In genomic region chr6:105401247-105402089, GRCh38 we compare ENCODE assay signal across 8 cellular contexts. TPM values are rescaled to one million over a fixed set of nuclear protein-coding genes. Genes with fewer than 3 reads are reported as not detected.
DNase-seq lines count a peak whose midpoint lies in the region; ATAC-seq, FAIRE-seq and TF ChIP-seq lines count a peak whose summit lies in the region.

No MANE protein-coding gene starts in this region.

- H3K4me2 ChIP-seq in MM.1S (ENCODE audit: low read depth, low read length) (peak overlapping the region; percentile 60), H1 (ENCODE audit: insufficient read depth in 1 of 2, low read depth in 2 of 2, low read length in 2 of 2) (peak overlapping the region; percentile 76 to 82), neural progenitor cell (peak overlapping the region; percentile 100)

- H3K79me2 ChIP-seq in MM.1S (ENCODE audit: low read length) (peaks cover 52% of the 10 kb centered on the region), H1 (ENCODE audit: control insufficient read depth in 1 of 2, insufficient read depth in 2 of 2, low read length in 2 of 2) (peaks cover 11 to 43% of the 10 kb centered on the region in 2 experiments), neural progenitor cell (ENCODE audit: low read depth) (peaks cover 41% of the 10 kb centered on the region)

- no peak for TF ChIP-seq RAD21 in H1 (IDR thresholded peaks at IDR 0.05 in 1 of 2, conservative IDR thresholded peaks at IDR 0.05 in 1 of 2; ENCODE audit: low read depth in 2 of 2, low read length in 2 of 2)

- H3K56ac ChIP-seq in H1 (replicated peaks; ENCODE audit: insufficient read length, low read depth, low read length) = no peak overlapping the region

- no peak for TF ChIP-seq CTCF in CD8-positive, alpha-beta T cell (IDR thresholded peaks at IDR 0.05)
- no peak for TF ChIP-seq CTCF in MM.1S (IDR thresholded peaks at IDR 0.05; ENCODE audit: low read length)
- no peak for TF ChIP-seq CTCF in H1 (IDR thresholded peaks at IDR 0.05; ENCODE audit: control extremely low read depth in 1 of 3, insufficient read depth in 1 of 3, low read depth in 1 of 3, low read length in 3 of 3)
- TF ChIP-seq CTCF in neural progenitor cell (IDR thresholded peaks at IDR 0.05) = no peak

- intact Hi-C loops in CD8-positive, alpha-beta T cell (cut with DNase I, micrococcal nuclease) = loop anchor here (2.0 to 10.0 kb wide), 9 partner anchors 84 to 1626 kb away; partner anchors contain the start of genes HACE1 (in 1 of the 2), MTRES1 (in 1 of the 2), QRSL1 (in 1 of the 2) and RTN4IP1 (in 1 of the 2)

- H2BK5ac ChIP-seq in H1 (ENCODE audit: low read depth, low read length) = no peak overlapping the region

- H3K27ac Mint-ChIP-seq in CD8-positive, alpha-beta T cell = no peak overlapping the region
- H3K27ac Mint-ChIP-seq in neural progenitor cell = no peak overlapping the region

- H3K4me3 ChIP-seq in CD8-positive, alpha-beta T cell (ENCODE audit: low read depth, low read length) = peak overlapping the region; percentile 68
- H3K4me3 ChIP-seq in MM.1S (ENCODE audit: low read length) = peak overlapping the region; percentile 94
- H3K4me3 ChIP-seq in H1 (ENCODE audit: extremely low read depth in 1 of 4, insufficient read depth in 2 of 4, low read depth in 3 of 4, low read length in 4 of 4) = peak overlapping the region; percentile 77 to 100 (median 81)
- peak overlapping the region; percentile 84 for H3K4me3 ChIP-seq in neural progenitor cell

- H3K27me3 Mint-ChIP-seq in CD8-positive, alpha-beta T cell (ENCODE audit: low read depth) = no peaks in the 10 kb centered on the region
- peaks cover 2% of the 10 kb centered on the region for H3K27me3 Mint-ChIP-seq in neural progenitor cell (ENCODE audit: insufficient read depth, low read depth)

- no peak overlapping the region for H3K14ac ChIP-seq in H1 (ENCODE audit: insufficient read length)

- CTCF ChIA-PET in CD8-positive, alpha-beta T cell (lab: Charles Lee) = interaction anchor here (1.3 to 2.5 kb wide), 3 partner anchors 9 to 84 kb away, joined by 4 to 9 read pairs (median 5); no protein-coding TSS in a partner anchor
- CTCF ChIA-PET in H1 (lab: Charles Lee; ENCODE audit: partially characterized antibody) = interaction anchor here (0.5 to 2.3 kb wide), 9 partner anchors 12 to 314 kb away, joined by 3 to 12 read pairs (median 5); no protein-coding TSS in a partner anchor

- H3K23me2 ChIP-seq in H1 (ENCODE audit: low read depth, low read length) = peaks cover 8% of the 10 kb centered on the region; the same call in 1 of the 2 replicates

- H3K4me3 Mint-ChIP-seq in CD8-positive, alpha-beta T cell = peak overlapping the region; percentile 90
- H3K4me3 Mint-ChIP-seq in neural progenitor cell = peak overlapping the region; percentile 98

- no peak overlapping the region for H3K4ac ChIP-seq in H1 (replicated peaks; ENCODE audit: insufficient read length, low read depth, low read length)

- H2AK5ac ChIP-seq in H1 (ENCODE audit: low read depth, low read length) = no peak overlapping the region

- FAIRE-seq in H1 (lab: Jason Lieb, UNC) (no peak), GM19239 (lab: Jason Lieb, UNC) (no peak)

- H3F3A ChIP-seq in MM.1S (ENCODE audit: insufficient read depth, low read length) (no peaks in the 10 kb centered on the region), neural progenitor cell (ENCODE audit: low read depth) (peaks cover 22% of the 10 kb centered on the region)

- no peak overlapping the region for H2BK120ac ChIP-seq in H1 (replicated peaks; ENCODE audit: low read depth, low read length)

- no peaks in the 10 kb centered on the region for H3K9me3 Mint-ChIP-seq in CD8-positive, alpha-beta T cell
- H3K9me3 Mint-ChIP-seq in neural progenitor cell = no peaks in the 10 kb centered on the region

- H3K4me1 Mint-ChIP-seq in CD8-positive, alpha-beta T cell (ENCODE audit: low read depth) = peaks cover 58% of the 10 kb centered on the region
- peaks cover 50% of the 10 kb centered on the region for H3K4me1 Mint-ChIP-seq in neural progenitor cell

- POLR2A ChIA-PET in CD8-positive, alpha-beta T cell (lab: Charles Lee) = interaction anchor here (1.1 kb wide), 1 partner anchor 13 kb away, joined by 3 read pairs; no protein-coding TSS in a partner anchor
- POLR2A ChIA-PET in H1 (lab: Charles Lee; ENCODE audit: partially characterized antibody) = interaction anchor here (0.6 to 2.1 kb wide), 2 partner anchors 12 to 163 kb away, joined by 3 to 7 read pairs; no protein-coding TSS in a partner anchor

- no peaks in the 10 kb centered on the region for H3K9me3 ChIP-seq in CD8-positive, alpha-beta T cell (ENCODE audit: low read length)
- H3K9me3 ChIP-seq in MM.1S (replicated peaks; ENCODE audit: insufficient read depth, low read length) (no peaks in the 10 kb centered on the region), H1 (ENCODE audit: insufficient read depth in 2 of 2, low read depth in 1 of 2, low read length in 1 of 2) (no peaks in the 10 kb centered on the region), neural progenitor cell (ENCODE audit: low read depth) (no peaks in the 10 kb centered on the region)

- H2AFZ ChIP-seq in MM.1S (ENCODE audit: low read length) (no peak overlapping the region), H1 (ENCODE audit: low read length) (peak overlapping the region; percentile 58; the same call in 1 of the 2 replicates), neural progenitor cell (replicated peaks) (no peak overlapping the region)

- no peak for TF ChIP-seq POLR2A in H1 (IDR thresholded peaks at IDR 0.05; ENCODE audit: control extremely low read depth in 1 of 2, low read depth in 2 of 2, low read length in 2 of 2)

- peaks cover under 1% of the 10 kb centered on the region for H3K36me3 ChIP-seq in CD8-positive, alpha-beta T cell (ENCODE audit: insufficient read depth, low read length)
- H3K36me3 ChIP-seq in MM.1S (replicated peaks; ENCODE audit: insufficient read depth, low read length) = no peaks in the 10 kb centered on the region
- H3K36me3 ChIP-seq in H1 (ENCODE audit: control insufficient read depth in 2 of 4, insufficient read depth in 4 of 4, low read length in 3 of 4) = peaks cover 0 to 3% (median under 1%) of the 10 kb centered on the region in 4 experiments; a peak in 3 of 8 replicates
- no peaks in the 10 kb centered on the region for H3K36me3 ChIP-seq in neural progenitor cell

- no peak overlapping the region for H4K5ac ChIP-seq in H1 (ENCODE audit: insufficient read length, low read depth, low read length)

- no peak for ATAC-seq in CD8-positive, alpha-beta T cell

- H3K36me3 Mint-ChIP-seq in CD8-positive, alpha-beta T cell = peaks cover 10% of the 10 kb centered on the region
- peaks cover 2% of the 10 kb centered on the region for H3K36me3 Mint-ChIP-seq in neural progenitor cell

- no peak overlapping the region for H2BK12ac ChIP-seq in H1 (ENCODE audit: low read depth, low read length)

- 52% methylated on average over 8 of the region's 8 CpGs; no CpG with 5 or more reads in 1 of the 2 experiments for WGBS in H1 (ENCODE audit: extremely low coverage in 1 of 2, insufficient coverage in 1 of 2, insufficient read length in 1 of 2, insufficient replicate concordance in 2 of 2, low coverage in 1 of 2, low lambda C conversion rate in 2 of 2, missing lambda C conversion rate in 1 of 2), 2 experiments

- H4K20me1 ChIP-seq in MM.1S (ENCODE audit: insufficient read depth, low read length) (no peaks in the 10 kb centered on the region), H1 (replicated peaks in 1 of 2; ENCODE audit: control insufficient read depth in 1 of 2, insufficient read depth in 2 of 2, low read length in 2 of 2) (peaks cover 0 to 3% of the 10 kb centered on the region in 2 experiments), neural progenitor cell (ENCODE audit: low read depth) (peaks cover 42% of the 10 kb centered on the region)

- H3K27me3 ChIP-seq in CD8-positive, alpha-beta T cell (ENCODE audit: insufficient read depth, low read length) = no peaks in the 10 kb centered on the region
- H3K27me3 ChIP-seq in MM.1S (replicated peaks; ENCODE audit: insufficient read depth, low read length) = no peaks in the 10 kb centered on the region
- H3K27me3 ChIP-seq in H1 (replicated peaks in 1 of 4; ENCODE audit: control insufficient read depth in 3 of 4, extremely low read depth in 1 of 4, insufficient read depth in 3 of 4, low read length in 3 of 4) = no peaks in the 10 kb centered on the region
- no peaks in the 10 kb centered on the region for H3K27me3 ChIP-seq in neural progenitor cell

- H3K27ac ChIP-seq in CD8-positive, alpha-beta T cell (ENCODE audit: low read depth, low read length) = no peak overlapping the region
- H3K27ac ChIP-seq in MM.1S (ENCODE audit: low read length) = no peak overlapping the region
- H3K27ac ChIP-seq in H1 (ENCODE audit: low read depth, low read length) = 0 out of 2 replicates have a peak overlapping the region, but pooled peaks have one; percentile 3
- H3K27ac ChIP-seq in neural progenitor cell = no peak overlapping the region

- no peak overlapping the region for H3K23ac ChIP-seq in H1 (ENCODE audit: insufficient read length)

- H3K9ac ChIP-seq in MM.1S (ENCODE audit: low read length) (no peak overlapping the region; the same call in 1 of the 2 replicates), H1 (replicated peaks in 1 of 4; ENCODE audit: extremely low read depth in 1 of 4, low read depth in 3 of 4, low read length in 3 of 4) (peak overlapping the region in 3 of 4 experiments; percentile 62 to 82 (median 74); a peak in 5 of 7 replicates), neural progenitor cell (no peak overlapping the region)

- TF ChIP-seq EP300 in H1 (IDR thresholded peaks at IDR 0.05; ENCODE audit: borderline replicate concordance in 1 of 2, low read depth in 2 of 2, low read length in 2 of 2) = no peak

- H3K9me2 ChIP-seq in MM.1S (replicated peaks; ENCODE audit: insufficient read depth, low read length) = no peaks in the 10 kb centered on the region

- H4K91ac ChIP-seq in H1 (replicated peaks; ENCODE audit: insufficient read length, low read length) = no peak overlapping the region

- H3K4me1 ChIP-seq in CD8-positive, alpha-beta T cell (ENCODE audit: insufficient read depth, low read length) = peaks cover 55% of the 10 kb centered on the region
- H3K4me1 ChIP-seq in MM.1S (ENCODE audit: low read length) (peaks cover 12% of the 10 kb centered on the region), H1 (replicated peaks in 1 of 4; ENCODE audit: control insufficient read depth in 3 of 4, insufficient read depth in 4 of 4, low read length in 3 of 4) (peaks cover 7 to 16% (median 14%) of the 10 kb centered on the region in 4 experiments; a peak in 6 of 7 replicates), neural progenitor cell (peaks cover 31% of the 10 kb centered on the region)

- peaks cover 10% of the 10 kb centered on the region for H3K79me1 ChIP-seq in H1 (ENCODE audit: low read depth, low read length)

- no peak for DNase-seq in CD8-positive, alpha-beta T cell
- DNase-seq in MM.1S (no peak), H1 (ENCODE audit: low read depth in 1 of 2, low spot score in 2 of 2) (no peak), neural progenitor cell (ENCODE audit: low spot score) (no peak), HuH-7 (ENCODE audit: low spot score) (no peak), NCI-H446 (lab: John Stamatoyannopoulos, UW) (no peak), GM19239 (ENCODE audit: insufficient read length, low spot score) (no peak)
- DNase-seq in stimulated activated naive CD4-positive, alpha-beta T cell treated with Interleukin-2 at 50 U/mL for 16 hours (lab: John Stamatoyannopoulos, UW) = no peak

- H4K8ac ChIP-seq in H1 (ENCODE audit: extremely low read depth, insufficient read depth, low read length) = no peak overlapping the region

- no peak overlapping the region for H2BK15ac ChIP-seq in H1 (ENCODE audit: low read length)

- no peak overlapping the region for H3K18ac ChIP-seq in H1 (ENCODE audit: extremely low read depth, low read length)

- no peak overlapping the region for H2BK20ac ChIP-seq in H1 (ENCODE audit: low read length)

RNA-seq across cellular contexts. Expression of gene PREP, which starts 1.4 kb away (rescaled TPM):
- 10 to 100 TPM; 15.7 to 17.6 TPM for total RNA-seq in CD8-positive, alpha-beta T cell
- 67.8 and 70.0 TPM in 2 replicates for total RNA-seq in H1 (2021; fragmentation: NEBNext Ultra II Directional; extraction: Animal tissue kit (Norgen Biotek cat#: 25700))
- polyA plus RNA-seq in H1 (2011; rRNA removed) = 20.2 and 26.8 TPM in 2 replicates
- polyA plus RNA-seq in H1 (2011; cell fraction: cytosol; rRNA removed) = 28.5 TPM
- 26.0 TPM for polyA plus RNA-seq in H1 (2011; cell fraction: nucleus; rRNA removed)
- 48.8 to 52.7 TPM (median 52.5 TPM) in 4 replicates for polyA plus RNA-seq in H1 (2012, experiment 1 of 2)
- 18.2 TPM for polyA plus RNA-seq in H1 (2012, experiment 2 of 2)
- 50.1 TPM for polyA plus RNA-seq in H1 (2013, experiment 1 of 2)
- polyA plus RNA-seq in H1 (2013, experiment 2 of 2) = 49.3 TPM
- polyA minus RNA-seq in H1 (2011; rRNA and poly(A)+ RNA removed) = 41.0 and 42.6 TPM in 2 replicates
- polyA minus RNA-seq in H1 (2011; cell fraction: cytosol; rRNA and poly(A)+ RNA removed) = 32.4 TPM
- 36.4 TPM for polyA minus RNA-seq in H1 (2011; cell fraction: nucleus; rRNA and poly(A)+ RNA removed)
- total RNA-seq in neural progenitor cell (ENCODE audit: low replicate concordance) = 24.3 and 28.6 TPM in 2 replicates

Comparison
In these comparisons a context has a peak if more than half of its experiments do, and no peak if none do; other contexts are left out.
1. H3K9ac ChIP-seq: peak in H1 (3 of 4); none in MM.1S (single experiment) and neural progenitor cell (single experiment).
2. Peak in every context shown above with its lines, with median percentiles within 50 percentile points of each other: H3K4me3 ChIP-seq and H3K4me2 ChIP-seq.